ENCODE assay signal across 17 cellular contexts in the genomic region with DNA sequence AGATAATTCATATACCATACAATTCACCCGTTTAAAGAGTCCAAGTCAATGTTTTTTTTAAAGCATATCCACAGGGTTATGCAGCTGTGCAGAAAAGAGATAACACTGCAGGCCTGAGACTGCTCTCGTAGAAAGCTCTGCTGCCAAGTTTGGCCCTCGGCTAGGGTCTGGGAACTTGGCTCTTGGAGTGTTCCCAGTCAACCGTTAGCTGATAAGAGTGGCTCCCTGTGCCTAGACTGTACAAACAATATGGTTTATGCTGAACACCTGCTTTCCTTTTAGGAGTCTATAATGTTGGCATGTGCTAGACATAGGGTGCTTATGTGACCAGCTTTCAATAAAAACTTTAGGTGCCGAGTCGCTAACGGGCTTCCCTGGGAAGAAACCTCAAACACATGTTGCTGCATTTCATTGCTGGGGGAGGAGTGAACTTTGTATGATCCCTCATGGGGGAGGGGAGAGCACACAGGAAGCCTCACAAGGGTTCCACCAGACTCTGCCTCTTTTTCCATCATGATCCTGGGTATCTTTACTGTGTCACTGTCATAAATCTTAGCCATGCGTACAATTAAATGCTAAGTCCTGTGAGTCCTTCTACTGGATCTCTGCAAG. TPM values are rescaled to one million over a fixed set of nuclear protein-coding genes. Genes with fewer than 3 reads are reported as not detected.
DNase-seq lines count a peak whose midpoint lies in the region; ATAC-seq and TF ChIP-seq lines count a peak whose summit lies in the region.
"Had no signal": no experiment of that assay in that cellular context is flagged by ENCODE, and none has a peak within 500 bp of the region (broad histone marks: within the 10 kb centered on the region; RNA-seq: fewer than 3 reads in every experiment).

No MANE protein-coding gene starts in this region.

- H4K20me1 ChIP-seq in fibroblast of lung (ENCODE audit: control insufficient read depth, extremely low read depth, insufficient read depth, low read length), result no peaks in the 10 kb centered on the region

- DNase-seq in EH (ENCODE audit: low read depth) (peak; percentile 41), NCI-H510A treated with DMSO at 0.1 percent for 48 hours (lab: John Stamatoyannopoulos, UW) (peak; percentile 45), fibroblast of lung (ENCODE audit: low read depth in 2 of 2) (peak; percentile 73 to 87), mucosa of descending colon (peak in 1 of 3 donors; percentile 56), NCI-H69 (lab: John Stamatoyannopoulos, UW) (no peak), NCI-H1694 treated with DMSO at 0.1 percent for 48 hours (lab: John Stamatoyannopoulos, UW) (no peak), superior temporal gyrus (ENCODE audit: extremely low spot score) (no peak)
- no peak for DNase-seq in stimulated activated CD4-positive, alpha-beta T cell treated with anti-CD3 and anti-CD28 coated beads, Interleukin-15, amount 100 ng/mL, for 24 hours
- DNase-seq: activated T-cell treated with anti-CD3 and anti-CD28 coated beads, Interleukin-2, amount 50 U/mL, for 24 hours; amygdala; effector CD4-positive, alpha-beta T cell; foreskin keratinocyte; HCEC 1CT; NCI-H187 treated with DMSO at 0.1 percent for 48 hours; T-helper 9 cell had no signal

- H3K9me3 ChIP-seq in fibroblast of lung (ENCODE audit: control insufficient read depth, insufficient read depth, low read depth, low read length) (no peaks in the 10 kb centered on the region), mucosa of descending colon (no peaks in the 10 kb centered on the region)
- H3K9me3 ChIP-seq: prostate gland had no signal

- H3K79me2 ChIP-seq in fibroblast of lung (ENCODE audit: control insufficient read depth, insufficient read depth, low read length), result peaks cover 29% of the 10 kb centered on the region

- H3K4me3 ChIP-seq in fibroblast of lung (replicated peaks in 1 of 4; ENCODE audit: control extremely low read depth in 1 of 4, insufficient read depth in 1 of 4, low read depth in 3 of 4, low read length in 4 of 4), result no peak overlapping the region
- H3K4me3 ChIP-seq in mucosa of descending colon, result no peak overlapping the region
- H3K4me3 ChIP-seq: prostate gland had no signal

- no peaks in the 10 kb centered on the region for H3K27me3 ChIP-seq in fibroblast of lung (ENCODE audit: control insufficient read depth, insufficient read depth, low read length)
- H3K27me3 ChIP-seq: foreskin keratinocyte had no signal

- H3K4me1 ChIP-seq in fibroblast of lung (ENCODE audit: control insufficient read depth, extremely low read depth, insufficient read depth, low read length), result peaks cover 14% of the 10 kb centered on the region
- H3K4me1 ChIP-seq in mucosa of descending colon (ENCODE audit: low read depth), result no peaks in the 10 kb centered on the region
- H3K4me1 ChIP-seq: prostate gland had no signal

- peaks cover 4% of the 10 kb centered on the region for H3K36me3 ChIP-seq in fibroblast of lung (ENCODE audit: control insufficient read depth, insufficient read depth, low read length)
- no peaks in the 10 kb centered on the region for H3K36me3 ChIP-seq in mucosa of descending colon (ENCODE audit: low read depth)
- H3K36me3 ChIP-seq: prostate gland had no signal

- H3K4me2 ChIP-seq in fibroblast of lung (ENCODE audit: extremely low read depth, insufficient read depth, low read length), result peak overlapping the region; percentile 48

- ATAC-seq in mucosa of descending colon, result peak; percentile 90
- ATAC-seq: foreskin keratinocyte had no signal

- intact Hi-C loops in mucosa of descending colon (cut with DNase I, micrococcal nuclease), result no loop called here

- peak overlapping the region; percentile 45 for H3K27ac ChIP-seq in fibroblast of lung (ENCODE audit: insufficient read depth, low read length)
- H3K27ac ChIP-seq: foreskin keratinocyte, prostate gland had no signal

- no peak overlapping the region for H3K9ac ChIP-seq in fibroblast of lung (ENCODE audit: insufficient read depth, low read length)

- TF ChIP-seq CTCF in fibroblast of lung (conservative IDR thresholded peaks at IDR 0.05 in 1 of 2, IDR thresholded peaks at IDR 0.05 in 1 of 2; ENCODE audit: low read depth in 1 of 2, low read length in 2 of 2) (no peak), mucosa of descending colon (IDR thresholded peaks at IDR 0.05) (no peak)

- H2AFZ ChIP-seq in fibroblast of lung (ENCODE audit: low read length), result peak overlapping the region; percentile 43

RNA-seq across cellular contexts. Expression of a gene that starts 34.7 kb away (rescaled TPM):
- total RNA-seq in fibroblast of lung, result 2.6 and 12.4 TPM in 2 replicates
- 4.3 and 10.4 TPM in 2 replicates for polyA plus RNA-seq in fibroblast of lung
- polyA plus RNA-seq in fibroblast of lung (2012), result 2.1 and 6.5 TPM in 2 replicates
- polyA minus RNA-seq in fibroblast of lung (ENCODE audit: low replicate concordance), result 1.1 and 2.4 TPM in 2 replicates
- not detected for total RNA-seq in mucosa of descending colon

RNA-seq across cellular contexts. Expression of a gene that starts 52.9 kb away (rescaled TPM):
- total RNA-seq in fibroblast of lung, result under 0.01 and 0.50 TPM in 2 replicates
- 0.08 and 0.84 TPM in 2 replicates for polyA plus RNA-seq in fibroblast of lung
- polyA plus RNA-seq in fibroblast of lung (2012), result 0.36 TPM in 1 of 2 replicates, not detected in the other
- 0.59 TPM in 1 of 2 replicates, not detected in the other for polyA minus RNA-seq in fibroblast of lung (ENCODE audit: low replicate concordance)
- total RNA-seq in mucosa of descending colon, result 1 to 10 TPM in 1 of 3 donors, under 1 TPM in 1, not detected in 1; 0.19 to 1.1 TPM
- total RNA-seq: prostate gland had no signal
- polyA plus RNA-seq: BJ had no signal

Comparison
In these comparisons a context has a peak if more than half of its experiments do, and no peak if none do; other contexts are left out.
1. DNase-seq: peak in EH (single experiment), NCI-H510A treated with DMSO at 0.1 percent for 48 hours (single experiment) and fibroblast of lung (2 of 2); none in NCI-H69 (single experiment), stimulated activated CD4-positive, alpha-beta T cell treated with anti-CD3 and anti-CD28 coated beads, Interleukin-15, amount 100 ng/mL, for 24 hours (single experiment), NCI-H1694 treated with DMSO at 0.1 percent for 48 hours (single experiment) and superior temporal gyrus (single experiment).